ENCODE assay signal across 9 cellular contexts in genomic region chr21:16248705-16249104, GRCh38.
"Had no signal": no experiment of that assay in that cellular context is flagged by ENCODE, and none has a peak within 500 bp of the region (broad histone marks: within the 10 kb centered on the region; RNA-seq: fewer than 3 reads in every experiment).

No MANE protein-coding gene starts in this region.

- DNase-seq: GM23248, GOT3, H7, HFFc6, IMR-90 had no signal

- FAIRE-seq: K562 had no signal

- H3K4me1 ChIP-seq: HAP-1 had no signal

- H3K9me3 ChIP-seq: HAP-1 had no signal

- H2AFZ ChIP-seq: GM23248 had no signal

- H3K9ac ChIP-seq: GM23248 had no signal

- H3K4me3 ChIP-seq: GM23248, HAP-1, K562 had no signal

- H3K9me3 Mint-ChIP-seq: HFFc6 had no signal

- H3K36me3 ChIP-seq: HAP-1 had no signal

- H3K27ac ChIP-seq: GM23248, HL-60 had no signal

- H3K4me3 Mint-ChIP-seq: HFFc6 had no signal

- H3K27ac Mint-ChIP-seq: HFFc6 had no signal

- ATAC-seq: HCT116, K562 had no signal
